In the genomic region with DNA sequence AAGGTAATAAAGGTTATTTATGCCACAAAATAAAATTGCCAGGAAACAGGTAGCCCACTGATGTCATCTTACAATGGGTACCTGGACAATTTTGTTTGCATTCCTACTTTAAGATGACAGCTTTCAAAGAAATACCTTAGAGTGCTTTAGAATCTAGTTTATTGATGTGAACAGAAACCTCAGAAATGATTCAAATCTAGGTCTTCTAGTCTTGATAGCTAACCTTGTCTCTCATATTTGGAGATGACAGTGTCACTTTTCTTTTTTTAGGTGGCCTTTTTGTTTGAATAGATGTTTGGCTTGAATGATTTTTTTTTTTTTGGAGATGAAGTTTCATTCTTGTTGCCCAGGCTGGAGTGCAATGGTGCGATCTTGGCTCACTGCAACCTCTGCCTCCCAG, we compare ENCODE assay signal across 25 cellular contexts.
DNase-seq lines count a peak whose midpoint lies in the region; ATAC-seq, FAIRE-seq and TF ChIP-seq lines count a peak whose summit lies in the region.
"Had no signal": no experiment of that assay in that cellular context is flagged by ENCODE, and none has a peak within 500 bp of the region (broad histone marks: within the 10 kb centered on the region; RNA-seq: fewer than 3 reads in every experiment).

No MANE protein-coding gene starts in this region.

- CTCF ChIA-PET in CD4-positive, alpha-beta T cell (lab: Charles Lee), result no interaction called here

- H3K36me3 Mint-ChIP-seq in CD4-positive, alpha-beta T cell (ENCODE audit: low read depth), result peaks cover 63% of the 10 kb centered on the region
- H3K36me3 Mint-ChIP-seq: natural killer cell treated with Interleukin-12 subunit alpha and Interleukin-12 subunit beta and Interleukin-15 and Interleukin-18, amount 100 ng/mL, for 72 hours had no signal

- POLR2A ChIA-PET in CD4-positive, alpha-beta T cell (lab: Charles Lee), result no interaction called here

- H3K27me3 ChIP-seq in CD4-positive, alpha-beta T cell (ENCODE audit: control insufficient read depth, insufficient read depth, low read length), result no peaks in the 10 kb centered on the region
- no peaks in the 10 kb centered on the region for H3K27me3 ChIP-seq in breast epithelium
- H3K27me3 ChIP-seq: gastroesophageal sphincter, uterus had no signal

- FAIRE-seq in GM12892 (lab: Jason Lieb, UNC), result peak; percentile 73

- no peaks in the 10 kb centered on the region for H3K4me1 ChIP-seq in breast epithelium
- H3K4me1 ChIP-seq: gastroesophageal sphincter, uterus had no signal

- no peak for DNase-seq in CD4-positive, alpha-beta T cell
- DNase-seq in GM12892 (ENCODE audit: insufficient read length) (no peak), iPS-NIHi11 (ENCODE audit: low spot score) (no peak), SW480 (ENCODE audit: low spot score) (no peak), breast epithelium (ENCODE audit: low spot score in 2 of 2) (no peak), NCI-H1930 (lab: John Stamatoyannopoulos, UW) (no peak)
- DNase-seq: activated CD4-positive, alpha-beta T cell treated with anti-CD3 and anti-CD28 coated beads, Interleukin-2, amount 50 U/mL, for 48 hours; activated effector memory CD4-positive, alpha-beta T cell treated with Interleukin-2 at 50 U/mL for 16 hours; amniotic stem cell; GDM1; GM23248; mesendoderm; NCI-H187 treated with DMSO at 0.1 percent for 48 hours; NCI-H510A treated with DMSO at 0.1 percent for 48 hours; posterior cingulate gyrus; stimulated activated CD4-positive, alpha-beta T cell treated with anti-CD3 and anti-CD28 coated beads, Interleukin-4, amount 100 ng/mL, for 1 hour; substantia nigra; SW 1271; uterus had no signal

- H3K4me3 ChIP-seq in breast epithelium, result no peak overlapping the region
- H3K4me3 ChIP-seq: gastroesophageal sphincter, GM23248, skin epidermis, uterus had no signal

- ATAC-seq in CD4-positive, alpha-beta T cell (ENCODE audit: poor library complexity), result no peak
- peak; percentile 32 for ATAC-seq in GM21390 (IDR thresholded peaks at IDR 0.05; ENCODE audit: unreplicated experiment)
- peak; percentile 40 for ATAC-seq in HG03432 (IDR thresholded peaks at IDR 0.05; ENCODE audit: unreplicated experiment)
- ATAC-seq: gastroesophageal sphincter had no signal

- H3K27ac ChIP-seq in CD4-positive, alpha-beta T cell (ENCODE audit: low read depth, low read length), result no peak overlapping the region
- H3K27ac ChIP-seq in breast epithelium, result no peak overlapping the region
- H3K27ac ChIP-seq: gastroesophageal sphincter, GM23248, KMS-11, skin epidermis, uterus had no signal

- H3K9me3 Mint-ChIP-seq in CD4-positive, alpha-beta T cell, result no peaks in the 10 kb centered on the region
- H3K9me3 Mint-ChIP-seq: natural killer cell treated with Interleukin-12 subunit alpha and Interleukin-12 subunit beta and Interleukin-15 and Interleukin-18, amount 100 ng/mL, for 72 hours had no signal

- no peak for TF ChIP-seq POLR2A in GM12892 (IDR thresholded peaks at IDR 0.05; ENCODE audit: low read depth, low read length)
- no peak for TF ChIP-seq POLR2A in breast epithelium (IDR thresholded peaks at IDR 0.05)

- no peaks in the 10 kb centered on the region for H3K36me3 ChIP-seq in breast epithelium
- H3K36me3 ChIP-seq: uterus had no signal

- no peaks in the 10 kb centered on the region for H3K27me3 Mint-ChIP-seq in CD4-positive, alpha-beta T cell
- H3K27me3 Mint-ChIP-seq: natural killer cell treated with Interleukin-12 subunit alpha and Interleukin-12 subunit beta and Interleukin-15 and Interleukin-18, amount 100 ng/mL, for 72 hours had no signal

- H3K9me3 ChIP-seq in CD4-positive, alpha-beta T cell (ENCODE audit: control insufficient read depth, low read length), result no peaks in the 10 kb centered on the region
- H3K9me3 ChIP-seq in breast epithelium, result no peaks in the 10 kb centered on the region
- H3K9me3 ChIP-seq: gastroesophageal sphincter, uterus had no signal

- intact Hi-C loops in CD4-positive, alpha-beta T cell (cut with DNase I, micrococcal nuclease), result no loop called here
- intact Hi-C loops in breast epithelium (cut with DNase I; ENCODE audit: low total_unique reads), result no loop called here

- no peak for TF ChIP-seq CTCF in CD4-positive, alpha-beta T cell (IDR thresholded peaks at IDR 0.05)
- TF ChIP-seq CTCF in breast epithelium (IDR thresholded peaks at IDR 0.05), result no peak

- peaks cover 43% of the 10 kb centered on the region for H3K4me1 Mint-ChIP-seq in CD4-positive, alpha-beta T cell (ENCODE audit: low read depth)

- peak overlapping the region; percentile 11 for H3K27ac Mint-ChIP-seq in CD4-positive, alpha-beta T cell

- no peak overlapping the region for H3K4me3 Mint-ChIP-seq in CD4-positive, alpha-beta T cell
